In the genomic region with DNA sequence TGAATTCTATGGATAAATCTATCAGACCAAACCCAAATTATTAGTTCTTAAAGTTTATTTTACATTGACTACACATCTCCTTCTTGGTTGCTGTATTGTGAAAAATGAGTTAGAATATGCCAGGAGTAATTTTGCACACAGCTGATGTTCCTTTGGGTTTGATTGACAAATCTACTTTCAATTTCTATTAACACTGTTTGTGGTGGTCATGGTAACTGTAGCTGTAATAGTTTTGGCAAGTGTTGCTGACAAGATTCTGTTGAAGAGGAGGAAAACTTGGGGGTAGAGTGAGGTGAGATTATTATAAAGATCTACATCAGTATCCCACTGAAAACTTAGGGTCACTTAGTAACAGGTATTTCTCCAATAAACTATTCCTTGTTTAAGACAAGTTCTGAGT, we compare ENCODE assay signal across 16 cellular contexts. TPM values are rescaled to one million over a fixed set of nuclear protein-coding genes. Genes with fewer than 3 reads are reported as not detected.
DNase-seq lines count a peak whose midpoint lies in the region; TF ChIP-seq lines count a peak whose summit lies in the region.
"Had no signal": no experiment of that assay in that cellular context is flagged by ENCODE, and none has a peak within 500 bp of the region (broad histone marks: within the 10 kb centered on the region; RNA-seq: fewer than 3 reads in every experiment).

No MANE protein-coding gene starts in this region.

- H3K9me3 ChIP-seq in mammary epithelial cell (replicated peaks; ENCODE audit: insufficient read depth, low read length) (no peaks in the 10 kb centered on the region), endocrine pancreas (ENCODE audit: control insufficient read depth, low read length) (no peaks in the 10 kb centered on the region)
- H3K9me3 ChIP-seq: pancreas had no signal

- peaks cover 8% of the 10 kb centered on the region for H3K9me3 Mint-ChIP-seq in MCF 10A (ENCODE audit: unreplicated experiment)

- CTCF ChIA-PET in MCF 10A (lab: Yijun Ruan, JAX): interaction anchor here (0.7 to 1.0 kb wide), 2 partner anchors 44 to 81 kb away, joined by 3 read pairs; no protein-coding TSS in a partner anchor
- CTCF ChIA-PET in mammary epithelial cell (lab: Charles Lee; ENCODE audit: low non-redundant PET): no interaction called here

- no peak overlapping the region for H3K4me3 Mint-ChIP-seq in MCF 10A (ENCODE audit: unreplicated experiment)

- no peaks in the 10 kb centered on the region for H4K20me1 ChIP-seq in mammary epithelial cell (ENCODE audit: insufficient read depth, low read length)

- no peaks in the 10 kb centered on the region for H3K27me3 Mint-ChIP-seq in MCF 10A (ENCODE audit: insufficient read depth, unreplicated experiment)

- H3K27ac Mint-ChIP-seq in MCF 10A (ENCODE audit: low read depth, unreplicated experiment): peak overlapping the region; percentile 77

- in situ Hi-C loops in mammary epithelial cell (cut with MboI; ENCODE audit: low sequenced_read_pairs in 2 of 2): no loop called here

- TF ChIP-seq CTCF in MCF 10A (IDR thresholded peaks at IDR 0.05; ENCODE audit: unreplicated experiment) (no peak), mammary epithelial cell (conservative IDR thresholded peaks at IDR 0.05 in 1 of 2, IDR thresholded peaks at IDR 0.05 in 1 of 2; ENCODE audit: extremely low read depth in 1 of 2, insufficient read depth in 1 of 2, low read depth in 1 of 2, low read length in 2 of 2) (no peak), lower leg skin (IDR thresholded peaks at IDR 0.05) (no peak)

- dilution Hi-C loops in mammary epithelial cell (cut with HindIII; ENCODE audit: low sequenced_read_pairs): no loop called here

- no peak overlapping the region for H3K27ac ChIP-seq in mammary epithelial cell (ENCODE audit: insufficient read depth, low read depth, low read length)

- H2AFZ ChIP-seq in mammary epithelial cell (ENCODE audit: low read depth, low read length): no peak overlapping the region

- H3K27me3 ChIP-seq in mammary epithelial cell (ENCODE audit: insufficient read depth, low read length) (no peaks in the 10 kb centered on the region), endocrine pancreas (ENCODE audit: control insufficient read depth, insufficient read depth, low read length) (no peaks in the 10 kb centered on the region)
- H3K27me3 ChIP-seq: pancreas had no signal

- H3K36me3 ChIP-seq in mammary epithelial cell (ENCODE audit: insufficient read depth, low read length) (no peaks in the 10 kb centered on the region), endocrine pancreas (ENCODE audit: control insufficient read depth, insufficient read depth, low read length) (no peaks in the 10 kb centered on the region)
- H3K36me3 ChIP-seq: pancreas had no signal

- peaks cover 84% of the 10 kb centered on the region for H3K79me2 ChIP-seq in mammary epithelial cell (ENCODE audit: insufficient read depth, low read length)

- H3K4me2 ChIP-seq in mammary epithelial cell (ENCODE audit: insufficient read depth, low read depth, low read length): no peak overlapping the region

- no peak for TF ChIP-seq POLR2A in lower leg skin (IDR thresholded peaks at IDR 0.05)

- intact Hi-C loops in MCF 10A (cut with micrococcal nuclease) (no loop called here), mammary epithelial cell (cut with micrococcal nuclease) (no loop called here), lower leg skin (cut with DNase I; ENCODE audit: low total_unique reads) (no loop called here)

- peaks cover 32% of the 10 kb centered on the region for H3K4me1 Mint-ChIP-seq in MCF 10A (ENCODE audit: insufficient read depth, unreplicated experiment)

- H3K9ac ChIP-seq in mammary epithelial cell (ENCODE audit: insufficient read depth, low read length) (no peak overlapping the region), endocrine pancreas (ENCODE audit: control insufficient read depth, insufficient read depth, low read length) (no peak overlapping the region)

- H3K36me3 Mint-ChIP-seq in MCF 10A (ENCODE audit: insufficient read depth, unreplicated experiment): peaks cover 4% of the 10 kb centered on the region

- H3K4me3 ChIP-seq in mammary epithelial cell (replicated peaks in 1 of 3; ENCODE audit: insufficient read depth in 1 of 3, low read depth in 2 of 3, low read length in 3 of 3) (no peak overlapping the region), endocrine pancreas (ENCODE audit: control insufficient read depth, insufficient read depth, low read length) (peak overlapping the region; percentile 11), lower leg skin (ENCODE audit: low read depth, poor library complexity, severe bottlenecking) (no peak overlapping the region)
- H3K4me3 ChIP-seq: pancreas had no signal

- POLR2A ChIA-PET in MCF 10A (lab: Yijun Ruan, JAX): interaction anchor here (1.3 to 1.4 kb wide), 2 partner anchors 9 to 544 kb away, joined by 3 to 4 read pairs; no protein-coding TSS in a partner anchor

- BruUV-seq in MCF 10A (replicated peaks; lab: Mats Ljungman, UMichigan) (no TSS peak), mammary epithelial cell (replicated peaks; lab: Mats Ljungman, UMichigan) (no TSS peak)

- H3K4me1 ChIP-seq in mammary epithelial cell (ENCODE audit: insufficient read depth, low read length): peaks cover 17% of the 10 kb centered on the region
- H3K4me1 ChIP-seq in endocrine pancreas (ENCODE audit: control insufficient read depth, insufficient read depth, low read length): peaks cover 17% of the 10 kb centered on the region

- DNase-seq in MCF 10A (ENCODE audit: unreplicated experiment) (no peak), mammary epithelial cell (no peak), M059J (ENCODE audit: low read depth) (peak; percentile 18), lower leg skin (ENCODE audit: low spot score in 2 of 2) (no peak), globus pallidus (ENCODE audit: low spot score) (no peak), superior temporal gyrus (ENCODE audit: extremely low spot score) (no peak)
- no peak for DNase-seq in activated naive CD4-positive, alpha-beta T cell treated with anti-CD3 and anti-CD28 coated beads, Interleukin-2, amount 50 U/mL, for 16 hours
- DNase-seq: activated CD4-positive, alpha-beta T cell treated with anti-CD3 and anti-CD28 coated beads, Interleukin-2, amount 50 U/mL, for 4 hours; GOT3; mesenchymal stem cell; NCI-H2029; NCI-H774; pancreas; SHP77 treated with DMSO at 0.1 percent for 48 hours; T-helper 9 cell had no signal

RNA-seq across cellular contexts. Expression of a gene that starts 30.3 kb away (rescaled TPM):
- 30.0 and 33.3 TPM in 2 replicates for total RNA-seq in MCF 10A (2022)
- total RNA-seq in mammary epithelial cell: 10 to 100 TPM; 22.8 to 33.8 TPM
- 9.2 TPM for polyA plus RNA-seq in mammary epithelial cell
- 62.2 TPM for polyA minus RNA-seq in mammary epithelial cell
- total RNA-seq in M059J (2014; rRNA removed; shearing (Covaris generic)): 10.4 and 15.0 TPM in 2 replicates
- total RNA-seq in lower leg skin: 100 to 1,000 TPM in 1 of 4 donors, 10 to 100 TPM in 3; 31.9 to 128 (median 56.4) TPM
